Comparison of ENCODE assay signal across 1 cellular context in the genomic region with DNA sequence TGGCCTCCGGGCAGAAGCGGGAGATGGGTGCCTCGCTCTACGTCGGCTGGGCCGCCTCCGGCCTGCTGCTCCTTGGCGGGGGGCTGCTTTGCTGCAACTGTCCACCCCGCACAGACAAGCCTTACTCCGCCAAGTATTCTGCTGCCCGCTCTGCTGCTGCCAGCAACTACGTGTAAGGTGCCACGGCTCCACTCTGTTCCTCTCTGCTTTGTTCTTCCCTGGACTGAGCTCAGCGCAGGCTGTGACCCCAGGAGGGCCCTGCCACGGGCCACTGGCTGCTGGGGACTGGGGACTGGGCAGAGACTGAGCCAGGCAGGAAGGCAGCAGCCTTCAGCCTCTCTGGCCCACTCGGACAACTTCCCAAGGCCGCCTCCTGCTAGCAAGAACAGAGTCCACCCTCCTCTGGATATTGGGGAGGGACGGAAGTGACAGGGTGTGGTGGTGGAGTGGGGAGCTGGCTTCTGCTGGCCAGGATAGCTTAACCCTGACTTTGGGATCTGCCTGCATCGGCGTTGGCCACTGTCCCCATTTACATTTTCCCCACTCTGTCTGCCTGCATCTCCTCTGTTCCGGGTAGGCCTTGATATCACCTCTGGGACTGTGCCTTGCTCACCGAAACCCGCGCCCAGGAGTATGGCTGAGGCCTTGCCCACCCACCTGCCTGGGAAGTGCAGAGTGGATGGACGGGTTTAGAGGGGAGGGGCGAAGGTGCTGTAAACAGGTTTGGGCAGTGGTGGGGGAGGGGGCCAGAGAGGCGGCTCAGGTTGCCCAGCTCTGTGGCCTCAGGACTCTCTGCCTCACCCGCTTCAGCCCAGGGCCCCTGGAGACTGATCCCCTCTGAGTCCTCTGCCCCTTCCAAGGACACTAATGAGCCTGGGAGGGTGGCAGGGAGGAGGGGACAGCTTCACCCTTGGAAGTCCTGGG.
TF ChIP-seq lines count a peak whose summit lies in the region.

No MANE protein-coding gene starts in this region.

TF ChIP-seq in HepG2, 621 proteins besides CTCF, POLR2A, EP300 and RAD21 (continued from another document and continues in another):
- no peak for TF ChIP-seq NFYC (CRISPR knock-in tag; IDR thresholded peaks at IDR 0.05)
- TF ChIP-seq YEATS2 (CRISPR knock-in tag; IDR thresholded peaks at IDR 0.05; ENCODE audit: borderline replicate concordance), result peak; percentile 77; the same call in 1 of the 2 replicates
- TF ChIP-seq CHD2 (IDR thresholded peaks at IDR 0.05; ENCODE audit: low read depth, low read length), result no peak
- TF ChIP-seq PCBP2 (optimal IDR thresholded peaks at IDR 0.05; ENCODE audit: low read depth, low read length, poor library complexity, severe bottlenecking), result no peak
- TF ChIP-seq ZNF839 (CRISPR knock-in tag; IDR thresholded peaks at IDR 0.05; ENCODE audit: borderline replicate concordance), result peak; percentile 68; the same call in 1 of the 2 replicates
- TF ChIP-seq ZBTB8A (CRISPR knock-in tag; IDR thresholded peaks at IDR 0.05; ENCODE audit: borderline replicate concordance, low read depth), result no peak
- TF ChIP-seq POLR2AphosphoS5 (IDR thresholded peaks at IDR 0.05; ENCODE audit: low read depth, low read length), result 0 out of 2 replicates have a peak, but pooled peaks have one; percentile 5
- 0 out of 2 replicates have a peak, but pooled peaks have one; percentile 48 for TF ChIP-seq PAWR (CRISPR knock-in tag; IDR thresholded peaks at IDR 0.05; ENCODE audit: borderline replicate concordance)
- no peak for TF ChIP-seq ETV6 (CRISPR knock-in tag; conservative IDR thresholded peaks at IDR 0.05)
- TF ChIP-seq, protein P1, sequence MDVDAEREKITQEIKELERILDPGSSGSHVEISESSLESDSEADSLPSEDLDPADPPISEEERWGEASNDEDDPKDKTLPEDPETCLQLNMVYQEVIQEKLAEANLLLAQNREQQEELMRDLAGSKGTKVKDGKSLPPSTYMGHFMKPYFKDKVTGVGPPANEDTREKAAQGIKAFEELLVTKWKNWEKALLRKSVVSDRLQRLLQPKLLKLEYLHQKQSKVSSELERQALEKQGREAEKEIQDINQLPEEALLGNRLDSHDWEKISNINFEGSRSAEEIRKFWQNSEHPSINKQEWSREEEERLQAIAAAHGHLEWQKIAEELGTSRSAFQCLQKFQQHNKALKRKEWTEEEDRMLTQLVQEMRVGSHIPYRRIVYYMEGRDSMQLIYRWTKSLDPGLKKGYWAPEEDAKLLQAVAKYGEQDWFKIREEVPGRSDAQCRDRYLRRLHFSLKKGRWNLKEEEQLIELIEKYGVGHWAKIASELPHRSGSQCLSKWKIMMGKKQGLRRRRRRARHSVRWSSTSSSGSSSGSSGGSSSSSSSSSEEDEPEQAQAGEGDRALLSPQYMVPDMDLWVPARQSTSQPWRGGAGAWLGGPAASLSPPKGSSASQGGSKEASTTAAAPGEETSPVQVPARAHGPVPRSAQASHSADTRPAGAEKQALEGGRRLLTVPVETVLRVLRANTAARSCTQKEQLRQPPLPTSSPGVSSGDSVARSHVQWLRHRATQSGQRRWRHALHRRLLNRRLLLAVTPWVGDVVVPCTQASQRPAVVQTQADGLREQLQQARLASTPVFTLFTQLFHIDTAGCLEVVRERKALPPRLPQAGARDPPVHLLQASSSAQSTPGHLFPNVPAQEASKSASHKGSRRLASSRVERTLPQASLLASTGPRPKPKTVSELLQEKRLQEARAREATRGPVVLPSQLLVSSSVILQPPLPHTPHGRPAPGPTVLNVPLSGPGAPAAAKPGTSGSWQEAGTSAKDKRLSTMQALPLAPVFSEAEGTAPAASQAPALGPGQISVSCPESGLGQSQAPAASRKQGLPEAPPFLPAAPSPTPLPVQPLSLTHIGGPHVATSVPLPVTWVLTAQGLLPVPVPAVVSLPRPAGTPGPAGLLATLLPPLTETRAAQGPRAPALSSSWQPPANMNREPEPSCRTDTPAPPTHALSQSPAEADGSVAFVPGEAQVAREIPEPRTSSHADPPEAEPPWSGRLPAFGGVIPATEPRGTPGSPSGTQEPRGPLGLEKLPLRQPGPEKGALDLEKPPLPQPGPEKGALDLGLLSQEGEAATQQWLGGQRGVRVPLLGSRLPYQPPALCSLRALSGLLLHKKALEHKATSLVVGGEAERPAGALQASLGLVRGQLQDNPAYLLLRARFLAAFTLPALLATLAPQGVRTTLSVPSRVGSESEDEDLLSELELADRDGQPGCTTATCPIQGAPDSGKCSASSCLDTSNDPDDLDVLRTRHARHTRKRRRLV (CRISPR knock-in tag; IDR thresholded peaks at IDR 0.05), result 0 out of 2 replicates have a peak, but pooled peaks have one; percentile 75
- TF ChIP-seq, protein P2, sequence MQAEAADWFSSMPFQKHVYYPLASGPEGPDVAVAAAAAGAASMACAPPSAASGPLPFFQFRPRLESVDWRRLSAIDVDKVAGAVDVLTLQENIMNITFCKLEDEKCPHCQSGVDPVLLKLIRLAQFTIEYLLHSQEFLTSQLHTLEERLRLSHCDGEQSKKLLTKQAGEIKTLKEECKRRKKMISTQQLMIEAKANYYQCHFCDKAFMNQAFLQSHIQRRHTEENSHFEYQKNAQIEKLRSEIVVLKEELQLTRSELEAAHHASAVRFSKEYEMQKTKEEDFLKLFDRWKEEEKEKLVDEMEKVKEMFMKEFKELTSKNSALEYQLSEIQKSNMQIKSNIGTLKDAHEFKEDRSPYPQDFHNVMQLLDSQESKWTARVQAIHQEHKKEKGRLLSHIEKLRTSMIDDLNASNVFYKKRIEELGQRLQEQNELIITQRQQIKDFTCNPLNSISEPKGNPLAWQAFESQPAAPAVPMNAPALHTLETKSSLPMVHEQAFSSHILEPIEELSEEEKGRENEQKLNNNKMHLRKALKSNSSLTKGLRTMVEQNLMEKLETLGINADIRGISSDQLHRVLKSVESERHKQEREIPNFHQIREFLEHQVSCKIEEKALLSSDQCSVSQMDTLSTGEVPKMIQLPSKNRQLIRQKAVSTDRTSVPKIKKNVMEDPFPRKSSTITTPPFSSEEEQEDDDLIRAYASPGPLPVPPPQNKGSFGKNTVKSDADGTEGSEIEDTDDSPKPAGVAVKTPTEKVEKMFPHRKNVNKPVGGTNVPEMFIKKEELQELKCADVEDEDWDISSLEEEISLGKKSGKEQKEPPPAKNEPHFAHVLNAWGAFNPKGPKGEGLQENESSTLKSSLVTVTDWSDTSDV (CRISPR knock-in tag; IDR thresholded peaks at IDR 0.05), result no peak
- TF ChIP-seq NR1H2 (CRISPR knock-in tag; IDR thresholded peaks at IDR 0.05; ENCODE audit: borderline replicate concordance, low read depth), result no peak
- no peak for TF ChIP-seq ZNF124 (CRISPR knock-in tag; IDR thresholded peaks at IDR 0.05)
- TF ChIP-seq ZNF883 (CRISPR knock-in tag; IDR thresholded peaks at IDR 0.05; ENCODE audit: not compliant biosample characterization), result peak; percentile 31
- TF ChIP-seq REPIN1 (CRISPR knock-in tag; IDR thresholded peaks at IDR 0.05; ENCODE audit: borderline replicate concordance, low read depth), result peak; percentile 8; the same call in 1 of the 2 replicates
- TF ChIP-seq NFATC3 (CRISPR knock-in tag; IDR thresholded peaks at IDR 0.05), result 0 out of 2 replicates have a peak, but pooled peaks have one; percentile 45
- no peak for TF ChIP-seq ZNF547 (CRISPR knock-in tag; IDR thresholded peaks at IDR 0.05)
- TF ChIP-seq SALL2 (CRISPR knock-in tag; IDR thresholded peaks at IDR 0.05), result no peak
- no peak for TF ChIP-seq ZNF143 (CRISPR knock-in tag; IDR thresholded peaks at IDR 0.05)
- no peak for TF ChIP-seq HMG20A (CRISPR knock-in tag; IDR thresholded peaks at IDR 0.05; ENCODE audit: borderline replicate concordance)
- no peak for TF ChIP-seq MTF2 (CRISPR knock-in tag; IDR thresholded peaks at IDR 0.05; ENCODE audit: borderline replicate concordance)
- TF ChIP-seq, protein P3, sequence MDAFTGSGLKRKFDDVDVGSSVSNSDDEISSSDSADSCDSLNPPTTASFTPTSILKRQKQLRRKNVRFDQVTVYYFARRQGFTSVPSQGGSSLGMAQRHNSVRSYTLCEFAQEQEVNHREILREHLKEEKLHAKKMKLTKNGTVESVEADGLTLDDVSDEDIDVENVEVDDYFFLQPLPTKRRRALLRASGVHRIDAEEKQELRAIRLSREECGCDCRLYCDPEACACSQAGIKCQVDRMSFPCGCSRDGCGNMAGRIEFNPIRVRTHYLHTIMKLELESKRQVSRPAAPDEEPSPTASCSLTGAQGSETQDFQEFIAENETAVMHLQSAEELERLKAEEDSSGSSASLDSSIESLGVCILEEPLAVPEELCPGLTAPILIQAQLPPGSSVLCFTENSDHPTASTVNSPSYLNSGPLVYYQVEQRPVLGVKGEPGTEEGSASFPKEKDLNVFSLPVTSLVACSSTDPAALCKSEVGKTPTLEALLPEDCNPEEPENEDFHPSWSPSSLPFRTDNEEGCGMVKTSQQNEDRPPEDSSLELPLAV (CRISPR knock-in tag; conservative IDR thresholded peaks at IDR 0.05; ENCODE audit: low read depth), result no peak
- TF ChIP-seq, protein P4, sequence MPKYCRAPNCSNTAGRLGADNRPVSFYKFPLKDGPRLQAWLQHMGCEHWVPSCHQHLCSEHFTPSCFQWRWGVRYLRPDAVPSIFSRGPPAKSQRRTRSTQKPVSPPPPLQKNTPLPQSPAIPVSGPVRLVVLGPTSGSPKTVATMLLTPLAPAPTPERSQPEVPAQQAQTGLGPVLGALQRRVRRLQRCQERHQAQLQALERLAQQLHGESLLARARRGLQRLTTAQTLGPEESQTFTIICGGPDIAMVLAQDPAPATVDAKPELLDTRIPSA (CRISPR knock-in tag; IDR thresholded peaks at IDR 0.05; ENCODE audit: borderline replicate concordance), result no peak
- no peak for TF ChIP-seq GABPA (IDR thresholded peaks at IDR 0.05; ENCODE audit: low read depth, low read length)
- no peak for TF ChIP-seq GABPA (CRISPR knock-in tag; IDR thresholded peaks at IDR 0.05; ENCODE audit: low read depth)
- TF ChIP-seq MEIS1 (CRISPR knock-in tag; IDR thresholded peaks at IDR 0.05; ENCODE audit: borderline replicate concordance), result no peak
- TF ChIP-seq, protein P5, sequence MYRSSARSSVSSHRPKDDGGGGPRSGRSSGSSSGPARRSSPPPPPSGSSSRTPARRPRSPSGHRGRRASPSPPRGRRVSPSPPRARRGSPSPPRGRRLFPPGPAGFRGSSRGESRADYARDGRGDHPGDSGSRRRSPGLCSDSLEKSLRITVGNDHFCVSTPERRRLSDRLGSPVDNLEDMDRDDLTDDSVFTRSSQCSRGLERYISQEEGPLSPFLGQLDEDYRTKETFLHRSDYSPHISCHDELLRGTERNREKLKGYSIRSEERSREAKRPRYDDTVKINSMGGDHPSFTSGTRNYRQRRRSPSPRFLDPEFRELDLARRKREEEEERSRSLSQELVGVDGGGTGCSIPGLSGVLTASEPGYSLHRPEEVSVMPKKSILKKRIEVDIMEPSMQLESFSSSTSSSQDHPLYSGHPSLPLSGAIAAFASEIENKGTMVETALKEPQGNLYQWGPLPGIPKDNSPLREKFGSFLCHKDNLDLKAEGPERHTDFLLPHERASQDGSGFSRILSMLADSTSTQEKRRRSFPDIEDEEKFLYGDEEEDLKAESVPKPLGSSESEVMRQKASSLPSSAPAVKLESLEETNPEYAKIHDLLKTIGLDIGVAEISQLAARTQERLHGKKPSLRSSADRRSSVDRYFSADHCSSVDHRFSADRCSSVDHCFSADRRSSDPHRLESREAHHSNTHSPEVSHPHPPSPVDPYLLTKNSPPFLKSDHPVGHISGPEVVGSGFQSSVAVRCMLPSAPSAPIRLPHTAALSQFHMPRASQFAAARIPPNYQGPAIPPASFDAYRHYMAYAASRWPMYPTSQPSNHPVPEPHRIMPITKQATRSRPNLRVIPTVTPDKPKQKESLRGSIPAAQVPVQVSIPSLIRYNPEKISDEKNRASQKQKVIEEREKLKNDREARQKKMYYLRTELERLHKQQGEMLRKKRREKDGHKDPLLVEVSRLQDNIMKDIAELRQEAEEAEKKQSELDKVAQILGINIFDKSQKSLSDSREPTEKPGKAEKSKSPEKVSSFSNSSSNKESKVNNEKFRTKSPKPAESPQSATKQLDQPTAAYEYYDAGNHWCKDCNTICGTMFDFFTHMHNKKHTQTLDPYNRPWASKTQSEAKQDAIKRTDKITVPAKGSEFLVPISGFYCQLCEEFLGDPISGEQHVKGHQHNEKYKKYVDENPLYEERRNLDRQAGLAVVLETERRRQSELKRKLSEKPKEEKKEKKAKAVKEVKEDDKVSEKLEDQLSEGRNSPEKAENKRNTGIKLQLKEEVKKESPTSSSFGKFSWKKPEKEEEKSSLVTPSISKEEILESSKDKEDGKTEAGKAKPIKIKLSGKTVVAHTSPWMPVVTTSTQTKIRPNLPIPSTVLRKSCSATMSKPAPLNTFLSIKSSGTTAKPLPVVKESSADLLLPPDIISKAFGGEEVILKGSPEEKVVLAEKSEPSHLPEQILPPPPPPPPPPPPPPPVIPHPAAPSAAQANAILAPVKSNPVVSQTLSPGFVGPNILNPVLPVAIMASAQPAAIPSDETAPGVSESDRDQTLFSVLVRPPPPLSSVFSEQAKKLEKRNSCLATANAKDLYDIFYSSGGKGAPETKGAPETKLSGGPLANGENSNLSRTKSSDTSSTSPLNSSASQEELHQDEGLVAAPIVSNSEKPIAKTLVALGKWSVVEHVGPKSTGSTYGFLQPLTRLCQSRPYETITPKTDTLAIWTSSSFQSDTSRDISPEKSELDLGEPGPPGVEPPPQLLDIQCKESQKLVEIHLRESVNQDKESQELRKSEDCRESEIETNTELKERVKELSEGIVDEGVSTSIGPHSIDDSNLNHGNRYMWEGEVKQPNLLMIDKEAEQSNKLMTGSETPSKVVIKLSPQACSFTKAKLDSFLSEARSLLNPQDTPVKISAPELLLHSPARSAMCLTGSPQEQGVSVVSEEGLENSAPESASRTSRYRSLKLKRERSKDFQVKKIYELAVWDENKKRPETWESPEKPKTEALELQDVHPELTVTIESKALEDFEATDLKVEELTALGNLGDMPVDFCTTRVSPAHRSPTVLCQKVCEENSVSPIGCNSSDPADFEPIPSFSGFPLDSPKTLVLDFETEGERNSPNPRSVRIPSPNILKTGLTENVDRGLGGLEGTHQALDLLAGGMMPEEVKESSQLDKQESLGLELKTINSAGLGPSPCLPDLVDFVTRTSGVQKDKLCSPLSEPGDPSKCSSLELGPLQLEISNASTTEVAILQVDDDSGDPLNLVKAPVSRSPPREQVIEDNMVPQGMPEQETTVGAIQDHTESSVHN (CRISPR knock-in tag; IDR thresholded peaks at IDR 0.05), result no peak; the same call in 1 of the 2 replicates
- no peak for TF ChIP-seq ZEB1 (IDR thresholded peaks at IDR 0.05; ENCODE audit: insufficient replicate concordance, low read depth)
- TF ChIP-seq HES4 (CRISPR knock-in tag; IDR thresholded peaks at IDR 0.05; ENCODE audit: borderline replicate concordance), result 0 out of 2 replicates have a peak, but pooled peaks have one; percentile 22
- no peak for TF ChIP-seq ZNF563 (CRISPR knock-in tag; IDR thresholded peaks at IDR 0.05)
- TF ChIP-seq RAD51 (IDR thresholded peaks at IDR 0.05; ENCODE audit: borderline replicate concordance), result no peak
- no peak; the same call in 1 of the 2 replicates for TF ChIP-seq MIER3 (CRISPR knock-in tag; IDR thresholded peaks at IDR 0.05; ENCODE audit: borderline replicate concordance)
- TF ChIP-seq REL (CRISPR knock-in tag; conservative IDR thresholded peaks at IDR 0.05), result no peak
